In the genomic region with DNA sequence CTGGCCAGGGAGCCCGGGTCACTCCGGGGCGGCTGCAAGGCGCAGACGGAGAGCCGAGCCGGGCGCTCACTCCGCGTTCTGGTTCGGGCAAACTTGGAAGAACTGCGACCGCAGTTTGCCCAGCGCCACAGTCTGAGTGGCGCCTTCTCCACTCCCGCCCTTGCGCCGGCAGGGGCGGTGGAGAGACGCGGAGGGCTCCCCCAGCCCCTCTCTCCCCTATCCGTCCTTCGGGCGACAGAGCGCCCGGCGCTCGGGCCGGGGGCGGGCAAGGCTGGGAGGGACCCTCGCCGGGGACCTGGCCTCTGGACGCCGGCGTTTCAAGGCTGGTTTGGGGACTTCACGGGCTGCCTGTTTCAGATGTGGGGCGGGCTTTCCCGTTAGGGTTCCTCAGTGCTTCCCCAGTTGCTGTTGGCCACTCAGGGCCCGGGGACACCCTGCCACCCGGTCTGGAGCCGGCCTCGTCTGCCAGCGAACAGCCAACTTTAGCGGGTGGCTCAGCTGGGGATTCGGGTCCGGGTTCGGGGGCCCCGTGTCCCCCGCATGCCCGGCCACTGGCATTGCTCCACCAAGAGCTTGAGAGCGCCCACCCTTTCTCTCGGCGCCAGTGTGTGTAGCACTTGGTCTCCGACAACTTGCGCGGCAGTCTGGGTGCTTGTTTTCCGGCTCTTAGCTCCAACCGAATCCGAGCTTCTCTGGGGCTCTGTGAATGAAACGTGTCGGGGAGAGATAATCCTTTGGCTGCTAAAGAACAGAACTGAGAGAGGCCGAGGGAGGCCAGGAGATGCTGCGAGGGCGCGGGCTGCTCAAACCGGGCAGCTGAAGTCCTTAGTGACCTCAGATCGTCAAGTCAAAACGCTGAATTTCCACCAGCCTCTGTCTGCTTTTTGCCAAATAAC, we compare ENCODE assay signal across 9 cellular contexts. TPM values are rescaled to one million over a fixed set of nuclear protein-coding genes. Genes with fewer than 3 reads are reported as not detected.
DNase-seq lines count a peak whose midpoint lies in the region; ATAC-seq, FAIRE-seq and TF ChIP-seq lines count a peak whose summit lies in the region.
"Had no signal": no experiment of that assay in that cellular context is flagged by ENCODE, and none has a peak within 500 bp of the region (broad histone marks: within the 10 kb centered on the region; RNA-seq: fewer than 3 reads in every experiment).

No MANE protein-coding gene starts in this region.

- H3K79me2 ChIP-seq in MM.1S (ENCODE audit: low read length), result no peaks in the 10 kb centered on the region

- ATAC-seq in gastroesophageal sphincter (peak; percentile 66), GM18519 (IDR thresholded peaks at IDR 0.05; ENCODE audit: low FRiP score, unreplicated experiment) (no peak), GM18909 (IDR thresholded peaks at IDR 0.05; ENCODE audit: poor library complexity, unreplicated experiment) (no peak)

- no peak for FAIRE-seq in D721Med (lab: Jason Lieb, UNC)

- DNase-seq in D721Med (ENCODE audit: insufficient read length, low spot score), result peak; percentile 25
- peak; percentile 77 for DNase-seq in MM.1S
- DNase-seq in SKM-1 (lab: John Stamatoyannopoulos, UW; ENCODE audit: unreplicated experiment), result peak; percentile 72
- DNase-seq in nucleus accumbens (lab: John Stamatoyannopoulos, UW), result peak in 41 of 56 donors; percentile 8 to 75 (median 45)
- DNase-seq in immature natural killer cell, result no peak
- DNase-seq: naive B cell had no signal

- peak overlapping the region; percentile 66 for H3K4me3 ChIP-seq in MM.1S (ENCODE audit: low read length)
- peak overlapping the region; percentile 34 to 59 for H3K4me3 ChIP-seq in gastroesophageal sphincter

- H3K27me3 Mint-ChIP-seq in immature natural killer cell (ENCODE audit: low read depth in 3 of 3), result peaks cover 8 to 12% (median 11%) of the 10 kb centered on the region in 3 donors

- TF ChIP-seq EP300 in gastroesophageal sphincter (IDR thresholded peaks at IDR 0.05), result no peak

- H3K36me3 ChIP-seq in MM.1S (replicated peaks; ENCODE audit: insufficient read depth, low read length) (no peaks in the 10 kb centered on the region), gastroesophageal sphincter (no peaks in the 10 kb centered on the region)

- WGBS in gastroesophageal sphincter (ENCODE audit: low coverage in 1 of 2), 2 donors, result 0% methylated on average over 2 to 12 of the region's 68 CpGs

- H3K4me1 ChIP-seq in MM.1S (ENCODE audit: low read length), result no peaks in the 10 kb centered on the region
- peaks cover 0 to 21% (median 0%) of the 10 kb centered on the region in 3 donors for H3K4me1 ChIP-seq in gastroesophageal sphincter

- H3K9me3 Mint-ChIP-seq in immature natural killer cell, result peaks cover 2 to 39% (median 13%) of the 10 kb centered on the region in 6 donors

- H3K4me1 Mint-ChIP-seq in immature natural killer cell, result no peaks in the 10 kb centered on the region

- no peaks in the 10 kb centered on the region for H3K9me3 ChIP-seq in MM.1S (replicated peaks; ENCODE audit: insufficient read depth, low read length)
- H3K9me3 ChIP-seq in gastroesophageal sphincter, result no peaks in the 10 kb centered on the region

- H3K36me3 Mint-ChIP-seq in immature natural killer cell, result peaks cover 0 to 8% (median 3%) of the 10 kb centered on the region in 3 donors

- no peaks in the 10 kb centered on the region for H3K27me3 ChIP-seq in MM.1S (replicated peaks; ENCODE audit: insufficient read depth, low read length)
- peaks cover 44% of the 10 kb centered on the region for H3K27me3 ChIP-seq in gastroesophageal sphincter

- H3K27ac ChIP-seq in MM.1S (ENCODE audit: low read length), result peak overlapping the region; percentile 40; the same call in 1 of the 2 replicates
- H3K27ac ChIP-seq in gastroesophageal sphincter, result peak overlapping the region in 3 of 4 donors; percentile 79 to 85 (median 80)

- no peaks in the 10 kb centered on the region for H3F3A ChIP-seq in MM.1S (ENCODE audit: insufficient read depth, low read length)

- no peak for TF ChIP-seq POLR2A in gastroesophageal sphincter (IDR thresholded peaks at IDR 0.05)

- no peaks in the 10 kb centered on the region for H3K9me2 ChIP-seq in MM.1S (replicated peaks; ENCODE audit: insufficient read depth, low read length)

- peak; percentile 44 for TF ChIP-seq CTCF in D721Med (IDR thresholded peaks at IDR 0.05; ENCODE audit: insufficient read depth, missing control alignments)
- peak; percentile 29 for TF ChIP-seq CTCF in MM.1S (IDR thresholded peaks at IDR 0.05; ENCODE audit: low read length)
- peak in 2 of 4 experiments; percentile 25 to 30 for TF ChIP-seq CTCF in gastroesophageal sphincter (IDR thresholded peaks at IDR 0.05)

- H2AFZ ChIP-seq in MM.1S (ENCODE audit: low read length), result peak overlapping the region; percentile 39

- no peaks in the 10 kb centered on the region for H4K20me1 ChIP-seq in MM.1S (ENCODE audit: insufficient read depth, low read length)

- peak overlapping the region; percentile 53; the same call in 1 of the 2 replicates for H3K9ac ChIP-seq in MM.1S (ENCODE audit: low read length)

- no peak overlapping the region for H3K4me3 Mint-ChIP-seq in immature natural killer cell
- H3K4me3 Mint-ChIP-seq: naive B cell had no signal

- H3K27ac Mint-ChIP-seq in immature natural killer cell, result no peak overlapping the region
- H3K27ac Mint-ChIP-seq: naive B cell had no signal

- H3K4me2 ChIP-seq in MM.1S (ENCODE audit: low read depth, low read length), result peak overlapping the region; percentile 83

RNA-seq across cellular contexts. Expression of a gene that starts 1.5 kb away (rescaled TPM):
- 10 to 100 TPM; 13.7 to 21.7 (median 16.5) TPM for total RNA-seq in gastroesophageal sphincter
- not detected for polyA plus RNA-seq in immature natural killer cell

Comparison
In these comparisons a context has a peak if more than half of its experiments do, and no peak if none do; other contexts are left out.
1. DNase-seq: peak in D721Med (single experiment), MM.1S (single experiment), SKM-1 (single experiment) and nucleus accumbens (41 of 56); none in immature natural killer cell (0 of 3).